In genomic region chr18:12376718-12377555, GRCh38 we compare ENCODE assay signal across 1 cellular context.
TF ChIP-seq lines count a peak whose summit lies in the region.

TSS of gene AFG3L2 (minus strand) at chr18:12377227. CDS start at chr18:12377082, 145 bp downstream.

TF ChIP-seq in H1, 55 proteins besides CTCF, POLR2A, EP300 and RAD21:
- TF ChIP-seq RXRA (IDR thresholded peaks at IDR 0.05; ENCODE audit: insufficient read depth, low read depth, low read length) (no peak), ATF3 (IDR thresholded peaks at IDR 0.05; ENCODE audit: insufficient read depth, low read depth, low read length) (no peak), NRF1 (IDR thresholded peaks at IDR 0.05; ENCODE audit: low read depth, low read length) (peak; percentile 55), SIRT6 (IDR thresholded peaks at IDR 0.05; ENCODE audit: low read length) (no peak), RFX5 (IDR thresholded peaks at IDR 0.05; ENCODE audit: borderline replicate concordance, low read depth, low read length) (no peak), TBP (IDR thresholded peaks at IDR 0.05; ENCODE audit: low read depth, low read length) (peak; percentile 56; the same call in 1 of the 2 replicates), RBBP5 (IDR thresholded peaks at IDR 0.05; ENCODE audit: borderline replicate concordance, low read depth, low read length) (no peak), CHD7 (IDR thresholded peaks at IDR 0.05; ENCODE audit: insufficient replicate concordance, low read length) (no peak), SRF (IDR thresholded peaks at IDR 0.05; ENCODE audit: low read depth, low read length) (no peak), SUZ12 (IDR thresholded peaks at IDR 0.05; ENCODE audit: low read length) (no peak), CBX5 (IDR thresholded peaks at IDR 0.05; ENCODE audit: low read depth, low read length) (no peak), GTF2F1 (IDR thresholded peaks at IDR 0.05; ENCODE audit: borderline replicate concordance, low read depth, low read length) (no peak), FOSL1 (IDR thresholded peaks at IDR 0.05; ENCODE audit: insufficient read depth, low read depth, low read length) (no peak), ZNF274 (IDR thresholded peaks at IDR 0.05; ENCODE audit: borderline replicate concordance, extremely low read depth, low read length) (no peak), USF2 (IDR thresholded peaks at IDR 0.05; ENCODE audit: low read length) (peak; percentile 38; the same call in 1 of the 2 replicates), EGR1 (IDR thresholded peaks at IDR 0.05; ENCODE audit: borderline replicate concordance, low read depth, low read length) (no peak), TAF1 (IDR thresholded peaks at IDR 0.05; ENCODE audit: low read depth, low read length) (peak; percentile 81), POLR2AphosphoS5 (IDR thresholded peaks at IDR 0.05; ENCODE audit: low read depth, low read length) (peak; percentile 84), SP1 (IDR thresholded peaks at IDR 0.05; ENCODE audit: low read depth, low read length) (no peak), EZH2 (IDR thresholded peaks at IDR 0.05; ENCODE audit: low read depth, low read length, severe bottlenecking) (no peak), BCL11A (IDR thresholded peaks at IDR 0.05; ENCODE audit: low read depth in 2 of 2, low read length in 2 of 2) (no peak), SAP30 (IDR thresholded peaks at IDR 0.05; ENCODE audit: insufficient read depth, insufficient replicate concordance, low read length) (no peak), YY1 (IDR thresholded peaks at IDR 0.05; ENCODE audit: low read depth, low read length) (peak; percentile 69; the same call in 1 of the 2 replicates), CHD2 (IDR thresholded peaks at IDR 0.05; ENCODE audit: low read length) (no peak), E2F6 (IDR thresholded peaks at IDR 0.05) (peak; percentile 67), BRCA1 (IDR thresholded peaks at IDR 0.05; ENCODE audit: low read depth, low read length) (no peak), HDAC6 (IDR thresholded peaks at IDR 0.05; ENCODE audit: low read depth, low read length) (no peak), CHD1 (IDR thresholded peaks at IDR 0.05; ENCODE audit: low read depth, low read length) (no peak), GABPA (IDR thresholded peaks at IDR 0.05; ENCODE audit: borderline replicate concordance, insufficient read depth, low read length) (no peak), KDM4A (IDR thresholded peaks at IDR 0.05; ENCODE audit: low read depth, low read length, severe bottlenecking) (no peak), ASH2L (IDR thresholded peaks at IDR 0.05; ENCODE audit: low read length) (peak; percentile 24), HDAC2 (IDR thresholded peaks at IDR 0.05; ENCODE audit: borderline replicate concordance in 1 of 2, low read depth in 2 of 2, low read length in 2 of 2) (no peak), TEAD4 (IDR thresholded peaks at IDR 0.05; ENCODE audit: low read depth, low read length) (no peak), PHF8 (conservative IDR thresholded peaks at IDR 0.05; ENCODE audit: low read depth, low read length) (peak; percentile 90), RNF2 (IDR thresholded peaks at IDR 0.05; ENCODE audit: borderline replicate concordance, low read depth, low read length, missing control alignments, poor library complexity, severe bottlenecking) (no peak), CREB1 (IDR thresholded peaks at IDR 0.05) (peak; percentile 66), MAX (IDR thresholded peaks at IDR 0.05) (peak; percentile 72), TCF12 (IDR thresholded peaks at IDR 0.05; ENCODE audit: low read depth, low read length) (no peak), POU5F1 (IDR thresholded peaks at IDR 0.05; ENCODE audit: low read depth, low read length) (no peak), NANOG (IDR thresholded peaks at IDR 0.05; ENCODE audit: insufficient read depth, low read depth, low read length, poor library complexity, severe bottlenecking) (no peak), SIX5 (IDR thresholded peaks at IDR 0.05; ENCODE audit: low read depth, low read length) (no peak), MAFK (IDR thresholded peaks at IDR 0.05; ENCODE audit: low read depth, low read length) (no peak), SP4 (IDR thresholded peaks at IDR 0.05; ENCODE audit: low read length) (no peak), KDM1A (IDR thresholded peaks at IDR 0.05; ENCODE audit: borderline replicate concordance, low read length) (no peak), CEBPB (IDR thresholded peaks at IDR 0.05; ENCODE audit: low read depth, low read length) (no peak), TAF7 (optimal IDR thresholded peaks at IDR 0.05; ENCODE audit: borderline replicate concordance, low read depth, low read length) (peak; percentile 84), SIN3A (conservative IDR thresholded peaks at IDR 0.05 in 1 of 2, IDR thresholded peaks at IDR 0.05 in 1 of 2; ENCODE audit: low read depth in 1 of 2, low read length in 2 of 2) (peak in 1 of 2 experiments; percentile 35; a peak in 2 of 4 replicates), CBX8 (IDR thresholded peaks at IDR 0.05; ENCODE audit: borderline replicate concordance, low read depth, low read length) (no peak), SP2 (IDR thresholded peaks at IDR 0.05; ENCODE audit: low read length) (no peak), CTBP2 (IDR thresholded peaks at IDR 0.05; ENCODE audit: borderline replicate concordance, insufficient read depth, insufficient read length, low read length) (no peak), KDM5A (IDR thresholded peaks at IDR 0.05; ENCODE audit: low read length) (no peak), JUN (IDR thresholded peaks at IDR 0.05; ENCODE audit: low read depth, low read length) (no peak)
- TF ChIP-seq, protein P1, sequence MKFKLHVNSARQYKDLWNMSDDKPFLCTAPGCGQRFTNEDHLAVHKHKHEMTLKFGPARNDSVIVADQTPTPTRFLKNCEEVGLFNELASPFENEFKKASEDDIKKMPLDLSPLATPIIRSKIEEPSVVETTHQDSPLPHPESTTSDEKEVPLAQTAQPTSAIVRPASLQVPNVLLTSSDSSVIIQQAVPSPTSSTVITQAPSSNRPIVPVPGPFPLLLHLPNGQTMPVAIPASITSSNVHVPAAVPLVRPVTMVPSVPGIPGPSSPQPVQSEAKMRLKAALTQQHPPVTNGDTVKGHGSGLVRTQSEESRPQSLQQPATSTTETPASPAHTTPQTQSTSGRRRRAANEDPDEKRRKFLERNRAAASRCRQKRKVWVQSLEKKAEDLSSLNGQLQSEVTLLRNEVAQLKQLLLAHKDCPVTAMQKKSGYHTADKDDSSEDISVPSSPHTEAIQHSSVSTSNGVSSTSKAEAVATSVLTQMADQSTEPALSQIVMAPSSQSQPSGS (IDR thresholded peaks at IDR 0.05; ENCODE audit: low read length): no peak
